ENCODE assay signal across 26 cellular contexts in genomic region chr12:119247007-119247719, GRCh38.
"Had no signal": no experiment of that assay in that cellular context is flagged by ENCODE, and none has a peak within 500 bp of the region (broad histone marks: within the 10 kb centered on the region; RNA-seq: fewer than 3 reads in every experiment).

No MANE protein-coding gene starts in this region.

- H3K27ac ChIP-seq: adrenal gland, brain microvascular endothelial cell, epithelial cell of prostate, neural progenitor cell, right lobe of liver, SK-N-MC, skin epidermis, stomach, tibial nerve, VCaP had no signal

- H3K9me3 ChIP-seq: adrenal gland, right lobe of liver, stomach had no signal

- H3K36me3 ChIP-seq: adrenal gland, brain microvascular endothelial cell, neural progenitor cell, right lobe of liver, stomach, tibial nerve had no signal

- DNase-seq: activated CD4-positive, alpha-beta T cell treated with anti-CD3 and anti-CD28 coated beads for 4 hours; activated CD4-positive, alpha-beta T cell treated with anti-CD3 and anti-CD28 coated beads, Interleukin-2, amount 50 U/mL, for 4 hours; activated effector memory CD4-positive, alpha-beta T cell treated with Interleukin-2 at 50 U/mL for 16 hours; activated naive CD4-positive, alpha-beta T cell treated with anti-CD3 and anti-CD28 coated beads for 36 hours; activated naive CD8-positive, alpha-beta T cell treated with anti-CD3 and anti-CD28 coated beads for 36 hours; adrenal gland; brain microvascular endothelial cell; caudate nucleus; dermis blood vessel endothelial cell; effector CD4-positive, alpha-beta T cell; hypothalamus; immature natural killer cell; kidney; mesendoderm; natural killer cell; right lobe of liver; stimulated activated CD4-positive, alpha-beta T cell treated with anti-CD3 and anti-CD28 coated beads, Interleukin-1b, Interleukin-23, amount 100 ng/mL, for 48 hours; stimulated activated naive B cell treated with anti-CD40 and anti-IgM and Interleukin-4, amounts not matched to agents 10 μg/mL and 1 μg/mL and 100 μg/mL, for 72 hours; stomach had no signal

- H3K4me3 ChIP-seq: adrenal gland, lung, neural progenitor cell, right lobe of liver, SK-N-MC, skin epidermis, stomach, tibial nerve had no signal

- H3K27me3 ChIP-seq: adrenal gland, brain microvascular endothelial cell, neural progenitor cell, right lobe of liver, stomach, tibial nerve had no signal

- ATAC-seq: natural killer cell; right lobe of liver; stimulated activated naive B cell treated with anti-CD40 and anti-IgM and Interleukin-4, amounts not matched to agents 10 μg/mL and 1 μg/mL and 100 μg/mL, for 72 hours had no signal

- H3K4me1 ChIP-seq: adrenal gland, neural progenitor cell, tibial nerve had no signal
